ENCODE assay signal across 18 cellular contexts in genomic region chr12:122129131-122129530, GRCh38. TPM values are rescaled to one million over a fixed set of nuclear protein-coding genes. Genes with fewer than 3 reads are reported as not detected.
DNase-seq lines count a peak whose midpoint lies in the region; ATAC-seq and TF ChIP-seq lines count a peak whose summit lies in the region.
"Had no signal": no experiment of that assay in that cellular context is flagged by ENCODE, and none has a peak within 500 bp of the region (broad histone marks: within the 10 kb centered on the region; RNA-seq: fewer than 3 reads in every experiment).

No MANE protein-coding gene starts in this region.

- intact Hi-C loops in CD4-positive, alpha-beta T cell (cut with DNase I, micrococcal nuclease) = no loop called here
- intact Hi-C loops in HCT116 (cut with micrococcal nuclease) = no loop called here
- intact Hi-C loops in psoas muscle (cut with DNase I) = loop anchor here in 1 of 2 donors (5.0 kb wide), 1 partner anchor 42 kb away; no protein-coding TSS in a partner anchor

- peaks cover 77% of the 10 kb centered on the region for H3K36me3 Mint-ChIP-seq in CD4-positive, alpha-beta T cell (ENCODE audit: low read depth)
- peaks cover 23% of the 10 kb centered on the region for H3K36me3 Mint-ChIP-seq in endodermal cell (ENCODE audit: low read depth)

- RAD21 ChIA-PET in HCT116 (lab: Charles Lee; ENCODE audit: low non-redundant PET in 1 of 2, low total read pairs in 2 of 2, uncharacterized antibody in 2 of 2, unreplicated experiment in 2 of 2) = no interaction called here

- peaks cover 18 to 33% of the 10 kb centered on the region in 2 experiments; a peak in 3 of 4 replicates for H3K36me3 ChIP-seq in HCT116 (ENCODE audit: control insufficient read depth in 1 of 2, insufficient read depth in 2 of 2, low read length in 2 of 2)
- peaks cover 17% of the 10 kb centered on the region for H3K36me3 ChIP-seq in endodermal cell (ENCODE audit: control insufficient read depth, insufficient read depth, low read length)
- H3K36me3 ChIP-seq in psoas muscle (ENCODE audit: insufficient read depth in 1 of 2, low read depth in 1 of 2) = peaks cover 0 to 71% of the 10 kb centered on the region in 2 donors

- DNase-seq in CD4-positive, alpha-beta T cell = no peak
- no peak for DNase-seq in HCT116 (ENCODE audit: low read depth, low spot score)
- DNase-seq in endodermal cell = peak; percentile 31
- no peak for DNase-seq in psoas muscle
- DNase-seq in foreskin fibroblast = no peak
- DNase-seq in NCI-H2081 (lab: John Stamatoyannopoulos, UW) = no peak
- DNase-seq: ACHN; BE2C; CD4-positive, alpha-beta memory T cell; DMS153; DMS79; GDM1; GOT3; H9 had no signal

- POLR2A ChIA-PET in CD4-positive, alpha-beta T cell (lab: Charles Lee) = no interaction called here
- POLR2A ChIA-PET in HCT116 (lab: Charles Lee) = no interaction called here

- TF ChIP-seq POLR2A in HCT116 (IDR thresholded peaks at IDR 0.05; ENCODE audit: borderline replicate concordance, extremely low read depth, insufficient read depth, insufficient read length) = no peak

- H3K4me3 ChIP-seq in HCT116 (replicated peaks in 1 of 2; ENCODE audit: low read depth in 1 of 2, low read length in 2 of 2) (no peak overlapping the region), endodermal cell (ENCODE audit: low read length) (no peak overlapping the region), psoas muscle (no peak overlapping the region), foreskin fibroblast (ENCODE audit: low read depth in 1 of 2, low read length in 2 of 2) (no peak overlapping the region)

- H3K9me3 Mint-ChIP-seq in CD4-positive, alpha-beta T cell = no peaks in the 10 kb centered on the region
- no peaks in the 10 kb centered on the region for H3K9me3 Mint-ChIP-seq in endodermal cell
- H3K9me3 Mint-ChIP-seq: CD4-positive, alpha-beta memory T cell; H9 had no signal

- no peak for ATAC-seq in CD4-positive, alpha-beta T cell (ENCODE audit: poor library complexity)
- no peak for ATAC-seq in HCT116
- ATAC-seq in psoas muscle = no peak
- ATAC-seq in HG03432 (IDR thresholded peaks at IDR 0.05; ENCODE audit: unreplicated experiment) = no peak

- H2AFZ ChIP-seq in HCT116 (ENCODE audit: low read depth, low read length, poor library complexity, severe bottlenecking) = no peak overlapping the region

- no peaks in the 10 kb centered on the region for H3K9me3 ChIP-seq in CD4-positive, alpha-beta T cell (ENCODE audit: control insufficient read depth, low read length)
- H3K9me3 ChIP-seq in HCT116 (ENCODE audit: control insufficient read depth in 1 of 2, insufficient read depth in 1 of 2, low read depth in 1 of 2, low read length in 2 of 2) (no peaks in the 10 kb centered on the region), endodermal cell (ENCODE audit: control insufficient read depth, low read length) (no peaks in the 10 kb centered on the region), psoas muscle (no peaks in the 10 kb centered on the region)
- H3K9me3 ChIP-seq: BE2C had no signal

- no peak overlapping the region for H3K27ac ChIP-seq in CD4-positive, alpha-beta T cell (ENCODE audit: low read depth, low read length)
- H3K27ac ChIP-seq in HCT116 (ENCODE audit: low read depth, low read length) (peak overlapping the region; percentile 79; the same call in 1 of the 2 replicates), endodermal cell (ENCODE audit: low read depth, low read length) (no peak overlapping the region), psoas muscle (peak overlapping the region; percentile 66)
- H3K27ac ChIP-seq: C4-2B had no signal

- no peak for TF ChIP-seq CTCF in CD4-positive, alpha-beta T cell (IDR thresholded peaks at IDR 0.05)
- no peak for TF ChIP-seq CTCF in HCT116 (IDR thresholded peaks at IDR 0.05 in 2 of 3, conservative IDR thresholded peaks at IDR 0.05 in 1 of 3; ENCODE audit: borderline replicate concordance in 1 of 3, insufficient read depth in 1 of 3, low read depth in 2 of 3, low read length in 2 of 3)
- no peak for TF ChIP-seq CTCF in endodermal cell (conservative IDR thresholded peaks at IDR 0.05)
- no peak for TF ChIP-seq CTCF in psoas muscle (IDR thresholded peaks at IDR 0.05)
- no peak for TF ChIP-seq CTCF in foreskin fibroblast (IDR thresholded peaks at IDR 0.05; ENCODE audit: low read depth, low read length)

- WGBS in endodermal cell (ENCODE audit: insufficient coverage in 1 of 2, insufficient read length in 1 of 2), 2 experiments = 92 to 94% methylated on average over 12 to 13 of the region's 13 CpGs
- WGBS in psoas muscle, 3 donors = 89 to 94% (median 93%) methylated on average over 13 of the region's 13 CpGs

- H3K79me2 ChIP-seq in HCT116 (ENCODE audit: insufficient read depth, low read length) = peaks cover 36% of the 10 kb centered on the region

- H3K27me3 Mint-ChIP-seq in CD4-positive, alpha-beta T cell = no peaks in the 10 kb centered on the region
- H3K27me3 Mint-ChIP-seq in endodermal cell (ENCODE audit: insufficient read depth) = no peaks in the 10 kb centered on the region
- H3K27me3 Mint-ChIP-seq: CD4-positive, alpha-beta memory T cell had no signal

- peaks cover 13% of the 10 kb centered on the region for H3K4me1 Mint-ChIP-seq in CD4-positive, alpha-beta T cell (ENCODE audit: low read depth)
- no peaks in the 10 kb centered on the region for H3K4me1 Mint-ChIP-seq in endodermal cell

- H4K20me1 ChIP-seq in HCT116 (ENCODE audit: insufficient read depth) = no peaks in the 10 kb centered on the region; the same call in 1 of the 2 replicates

- H3K9ac ChIP-seq in HCT116 (ENCODE audit: low read length) (no peak overlapping the region), endodermal cell (ENCODE audit: extremely low read depth, low read length, poor library complexity, severe bottlenecking) (no peak overlapping the region)

- H3K4me1 ChIP-seq in HCT116 (ENCODE audit: control insufficient read depth in 1 of 2, insufficient read depth in 2 of 2, low read length in 2 of 2) (peaks cover 12 to 20% of the 10 kb centered on the region in 2 experiments), endodermal cell (ENCODE audit: control insufficient read depth, insufficient read depth, low read length) (no peaks in the 10 kb centered on the region), psoas muscle (peaks cover 42% of the 10 kb centered on the region)
- H3K4me1 ChIP-seq: BE2C had no signal

- H3K4me2 ChIP-seq in HCT116 (ENCODE audit: low read length) = no peak overlapping the region

- TF ChIP-seq RAD21 in HCT116 (IDR thresholded peaks at IDR 0.05; ENCODE audit: low read depth) = no peak

- H3K27me3 ChIP-seq in CD4-positive, alpha-beta T cell (ENCODE audit: control insufficient read depth, insufficient read depth, low read length) = no peaks in the 10 kb centered on the region
- H3K27me3 ChIP-seq in HCT116 (ENCODE audit: insufficient read depth, low read length) (no peaks in the 10 kb centered on the region), endodermal cell (ENCODE audit: control insufficient read depth, insufficient read depth, low read length, poor library complexity, severe bottlenecking) (no peaks in the 10 kb centered on the region), psoas muscle (ENCODE audit: insufficient read depth in 3 of 3, low read length in 2 of 3) (no peaks in the 10 kb centered on the region)
- H3K27me3 ChIP-seq: BE2C had no signal

- H3K4me3 Mint-ChIP-seq in CD4-positive, alpha-beta T cell = no peak overlapping the region
- H3K4me3 Mint-ChIP-seq in endodermal cell = no peak overlapping the region
- H3K4me3 Mint-ChIP-seq: CD4-positive, alpha-beta memory T cell; H9 had no signal

- no TSS peak for BruUV-seq in HCT116 (replicated peaks; lab: Mats Ljungman, UMichigan)

- no peaks in the 10 kb centered on the region for H3K9me2 ChIP-seq in HCT116 (ENCODE audit: insufficient read depth)

- peak overlapping the region; percentile 20 for H3K27ac Mint-ChIP-seq in CD4-positive, alpha-beta T cell
- H3K27ac Mint-ChIP-seq in endodermal cell = no peak overlapping the region
- H3K27ac Mint-ChIP-seq: CD4-positive, alpha-beta memory T cell had no signal

- CTCF ChIA-PET in CD4-positive, alpha-beta T cell (lab: Charles Lee) = no interaction called here
- CTCF ChIA-PET in HCT116 (lab: Charles Lee) = no interaction called here

TF ChIP-seq in HCT116, 20 proteins besides CTCF, POLR2A, EP300 and RAD21 (continues in another document):
- TF ChIP-seq MAX (IDR thresholded peaks at IDR 0.05) = no peak

RNA-seq across cellular contexts. Expression of gene IL31, which starts 44.9 kb away (rescaled TPM):
- total RNA-seq in CD4-positive, alpha-beta T cell = not detected
- not detected for total RNA-seq in HCT116 (2021; ENCODE audit: unreplicated experiment)
- not detected in 2 replicates for polyA plus RNA-seq in HCT116 (2012)
- total RNA-seq in endodermal cell = not detected
- not detected for polyA plus RNA-seq in endodermal cell (2013, experiment 1 of 2)
- not detected for polyA plus RNA-seq in endodermal cell (2013, experiment 2 of 2)
- total RNA-seq in psoas muscle = not detected
- polyA plus RNA-seq in psoas muscle = not detected
- total RNA-seq: CD4-positive, alpha-beta memory T cell; Daoy; H9; HT-29 had no signal
- polyA plus RNA-seq: CD4-positive, alpha-beta memory T cell had no signal

RNA-seq across cellular contexts. Expression of gene MLXIP, which starts 50.6 kb away (rescaled TPM):
- 10 to 100 TPM; 98.0 to 99.3 TPM for total RNA-seq in CD4-positive, alpha-beta T cell
- 46.3 TPM for total RNA-seq in HCT116 (2021; ENCODE audit: unreplicated experiment)
- 26.2 and 26.3 TPM in 2 replicates for polyA plus RNA-seq in HCT116 (2012)
- total RNA-seq in endodermal cell = 10 to 100 TPM; 27.4 to 32.2 TPM
- 21.0 TPM for polyA plus RNA-seq in endodermal cell (2013, experiment 1 of 2)
- 18.5 TPM for polyA plus RNA-seq in endodermal cell (2013, experiment 2 of 2)
- total RNA-seq in psoas muscle = 100 to 1,000 TPM; 114 to 184 (median 137) TPM
- polyA plus RNA-seq in psoas muscle = 100 to 1,000 TPM in 1 of 3 donors, 10 to 100 TPM in 2; 50.9 to 114 (median 55.0) TPM

RNA-seq across cellular contexts. Expression of gene LRRC43, which starts 53.8 kb away (rescaled TPM):
- not detected for total RNA-seq in CD4-positive, alpha-beta T cell
- total RNA-seq in HCT116 (2021; ENCODE audit: unreplicated experiment) (not detected), endodermal cell (1 to 10 TPM; 1.5 to 2.4 TPM), psoas muscle (under 1 TPM in 3 of 4 donors, not detected in 1; 0.13 to 0.36 (median 0.32) TPM)
- polyA plus RNA-seq in HCT116 (2012) = not detected in 2 replicates
- polyA plus RNA-seq in endodermal cell (2013, experiment 1 of 2) = 1.2 TPM
- polyA plus RNA-seq in endodermal cell (2013, experiment 2 of 2) = 0.79 TPM
- polyA plus RNA-seq in psoas muscle = under 1 TPM in 2 of 3 donors, not detected in 1; 0.05 to 0.06 TPM
- total RNA-seq: CD4-positive, alpha-beta memory T cell; HT-29 had no signal
- polyA plus RNA-seq: CD4-positive, alpha-beta memory T cell had no signal

Comparison
In these comparisons a context has a peak if more than half of its experiments do, and no peak if none do; other contexts are left out.
1. H3K27ac ChIP-seq: peak in HCT116 (single experiment) and psoas muscle (single experiment); none in CD4-positive, alpha-beta T cell (single experiment) and endodermal cell (single experiment).